Comparison of ENCODE assay signal across 8 cellular contexts in genomic region chr18:3449702-3450357, GRCh38. TPM values are rescaled to one million over a fixed set of nuclear protein-coding genes. Genes with fewer than 3 reads are reported as not detected.
DNase-seq lines count a peak whose midpoint lies in the region; ATAC-seq, FAIRE-seq and TF ChIP-seq lines count a peak whose summit lies in the region.

Gene TGIF1, plus strand, starts transcription at chr18:3450172. Its CDS starts 318 bp downstream, at chr18:3450490.

- no peak within 1 kb of the TSS; the same call in 1 of the 2 replicates for H2BK12ac ChIP-seq in H1 (ENCODE audit: low read depth, low read length)

- H3K18ac ChIP-seq in H1 (ENCODE audit: extremely low read depth, low read length) = peak within 1 kb of the TSS; percentile 96

- peak within 1 kb of the TSS; percentile 93 for H3K27ac Mint-ChIP-seq in activated CD8-positive, alpha-beta T cell treated with anti-CD3 and anti-CD28 coated beads, Interleukin-2, amount 10 ng/mL, durations not matched to agents 7 days and 5 days

- 1% methylated on average over 17 of the region's 60 CpGs; no CpG with 5 or more reads in 1 of the 2 experiments for WGBS in H1 (ENCODE audit: extremely low coverage in 1 of 2, insufficient coverage in 1 of 2, insufficient read length in 1 of 2, insufficient replicate concordance in 2 of 2, low coverage in 1 of 2, low lambda C conversion rate in 2 of 2, missing lambda C conversion rate in 1 of 2), 2 experiments

- H4K20me1 ChIP-seq in H1 (replicated peaks in 1 of 2; ENCODE audit: control insufficient read depth in 1 of 2, insufficient read depth in 2 of 2, low read length in 2 of 2) = peaks cover 2 to 4% of the 10 kb centered on the region in 2 experiments

- no peak within 1 kb of the TSS for H2BK120ac ChIP-seq in H1 (replicated peaks; ENCODE audit: low read depth, low read length)

- no peak within 1 kb of the TSS for H2AK5ac ChIP-seq in H1 (ENCODE audit: low read depth, low read length)

- ATAC-seq in GM19395 (IDR thresholded peaks at IDR 0.05; ENCODE audit: unreplicated experiment) = peak; percentile 14
- peak; percentile 5 for ATAC-seq in activated CD8-positive, alpha-beta T cell treated with anti-CD3 and anti-CD28 coated beads, Interleukin-2, amount 10 ng/mL, durations not matched to agents 7 days and 5 days
- no peak for ATAC-seq in GM21360 (IDR thresholded peaks at IDR 0.05; ENCODE audit: unreplicated experiment)

- H2BK20ac ChIP-seq in H1 (ENCODE audit: low read length) = no peak within 1 kb of the TSS

- H3K4me1 Mint-ChIP-seq in activated CD8-positive, alpha-beta T cell treated with anti-CD3 and anti-CD28 coated beads, Interleukin-2, amount 10 ng/mL, durations not matched to agents 7 days and 5 days (ENCODE audit: low read depth) = peaks cover 37% of the 10 kb centered on the region

- peak within 1 kb of the TSS; percentile 29 for H4K91ac ChIP-seq in H1 (replicated peaks; ENCODE audit: insufficient read length, low read length)

- no peaks in the 10 kb centered on the region for H3K9me3 ChIP-seq in H1 (ENCODE audit: insufficient read depth in 2 of 2, low read depth in 1 of 2, low read length in 1 of 2)

- H2BK5ac ChIP-seq in H1 (ENCODE audit: low read depth, low read length) = peak within 1 kb of the TSS; percentile 91

- no peaks in the 10 kb centered on the region for H3K27me3 ChIP-seq in H1 (replicated peaks in 1 of 4; ENCODE audit: control insufficient read depth in 3 of 4, extremely low read depth in 1 of 4, insufficient read depth in 3 of 4, low read length in 3 of 4)

- H3K4me1 ChIP-seq in H1 (replicated peaks in 1 of 4; ENCODE audit: control insufficient read depth in 3 of 4, insufficient read depth in 4 of 4, low read length in 3 of 4) = peaks cover 6 to 14% (median 10%) of the 10 kb centered on the region in 4 experiments; a peak in 6 of 7 replicates

- FAIRE-seq in H1 (lab: Jason Lieb, UNC) = no peak

- POLR2A ChIA-PET in activated CD8-positive, alpha-beta T cell treated with anti-CD3 and anti-CD28 coated beads, Interleukin-2, amount 10 ng/mL, durations not matched to agents 7 days and 5 days (lab: Charles Lee) = interaction anchor here (0.5 to 4.2 kb wide), 10 partner anchors 8 to 389 kb away, joined by 3 to 40 read pairs (median 11); partner anchors contain the start of genes MYL12A and MYL12B
- POLR2A ChIA-PET in H1 (lab: Charles Lee; ENCODE audit: partially characterized antibody) = interaction anchor here (1.0 to 3.2 kb wide), 3 partner anchors 12 to 153 kb away, joined by 6 to 15 read pairs (median 13); no protein-coding TSS in a partner anchor

- H3K4ac ChIP-seq in H1 (replicated peaks; ENCODE audit: insufficient read length, low read depth, low read length) = peak within 1 kb of the TSS; percentile 44

- no peak for TF ChIP-seq EP300 in H1 (IDR thresholded peaks at IDR 0.05; ENCODE audit: borderline replicate concordance in 1 of 2, low read depth in 2 of 2, low read length in 2 of 2)

- TF ChIP-seq POLR2A in H1 (IDR thresholded peaks at IDR 0.05; ENCODE audit: control extremely low read depth in 1 of 2, low read depth in 2 of 2, low read length in 2 of 2) = peak; percentile 15 to 61

- H2BK15ac ChIP-seq in H1 (ENCODE audit: low read length) = no peak within 1 kb of the TSS

- H3K4me3 Mint-ChIP-seq in activated CD8-positive, alpha-beta T cell treated with anti-CD3 and anti-CD28 coated beads, Interleukin-2, amount 10 ng/mL, durations not matched to agents 7 days and 5 days = peak within 1 kb of the TSS; percentile 95

- no peak within 1 kb of the TSS for H2AFZ ChIP-seq in H1 (ENCODE audit: low read length)

- H3K36me3 Mint-ChIP-seq in activated CD8-positive, alpha-beta T cell treated with anti-CD3 and anti-CD28 coated beads, Interleukin-2, amount 10 ng/mL, durations not matched to agents 7 days and 5 days (ENCODE audit: low read depth) = no peaks in the 10 kb centered on the region

- H3K9me3 Mint-ChIP-seq in activated CD8-positive, alpha-beta T cell treated with anti-CD3 and anti-CD28 coated beads, Interleukin-2, amount 10 ng/mL, durations not matched to agents 7 days and 5 days (ENCODE audit: insufficient read depth) = no peaks in the 10 kb centered on the region

- CTCF ChIA-PET in activated CD8-positive, alpha-beta T cell treated with anti-CD3 and anti-CD28 coated beads, Interleukin-2, amount 10 ng/mL, durations not matched to agents 7 days and 5 days (lab: Charles Lee) = interaction anchor here (0.7 to 1.2 kb wide), 2 partner anchors 136 to 152 kb away, joined by 3 read pairs; no protein-coding TSS in a partner anchor
- CTCF ChIA-PET in H1 (lab: Charles Lee; ENCODE audit: partially characterized antibody) = interaction anchor here (1.0 to 4.3 kb wide), 2 partner anchors 135 to 146 kb away, joined by 3 to 28 read pairs; no protein-coding TSS in a partner anchor

- peak within 1 kb of the TSS; percentile 84 for H4K8ac ChIP-seq in H1 (ENCODE audit: extremely low read depth, insufficient read depth, low read length)

- peak within 1 kb of the TSS; percentile 95 for H3K4me2 ChIP-seq in H1 (ENCODE audit: insufficient read depth in 1 of 2, low read depth in 2 of 2, low read length in 2 of 2)

- H3K36me3 ChIP-seq in H1 (ENCODE audit: control insufficient read depth in 2 of 4, insufficient read depth in 4 of 4, low read length in 3 of 4) = peaks cover 0 to 16% (median 2%) of the 10 kb centered on the region in 4 experiments; a peak in 2 of 8 replicates

- peak within 1 kb of the TSS; percentile 77 to 87 (median 84) for H3K9ac ChIP-seq in H1 (replicated peaks in 1 of 4; ENCODE audit: extremely low read depth in 1 of 4, low read depth in 3 of 4, low read length in 3 of 4)

- peak within 1 kb of the TSS; percentile 96 to 99 (median 98) for H3K4me3 ChIP-seq in H1 (ENCODE audit: extremely low read depth in 1 of 4, insufficient read depth in 2 of 4, low read depth in 3 of 4, low read length in 4 of 4)

- H4K5ac ChIP-seq in H1 (ENCODE audit: insufficient read length, low read depth, low read length) = peak within 1 kb of the TSS; percentile 78

- peak; percentile 70 for DNase-seq in A172 (ENCODE audit: low spot score)
- peak; percentile 90 for DNase-seq in NCI-H2196 treated with DMSO at 0.1 percent for 48 hours (lab: John Stamatoyannopoulos, UW; ENCODE audit: unreplicated experiment)
- DNase-seq in activated CD8-positive, alpha-beta T cell treated with anti-CD3 and anti-CD28 coated beads, Interleukin-2, amount 10 ng/mL, durations not matched to agents 7 days and 5 days = peak; percentile 45
- DNase-seq in H1 (ENCODE audit: low read depth in 1 of 2, low spot score in 2 of 2) = peak in 1 of 2 experiments; percentile 82
- DNase-seq in medulla oblongata (ENCODE audit: extremely low spot score) = peak; percentile 74
- peak; percentile 7 to 26 for DNase-seq in stimulated activated CD8-positive, alpha-beta memory T cell treated with anti-CD3 and anti-CD28 coated beads, Interleukin-15, amount 100 ng/mL, for 4 hours (ENCODE audit: low read depth in 2 of 2)

- H3K23ac ChIP-seq in H1 (ENCODE audit: insufficient read length) = no peak within 1 kb of the TSS

- peak within 1 kb of the TSS; percentile 21 for H3K14ac ChIP-seq in H1 (ENCODE audit: insufficient read length)

- peaks cover 33 to 62% of the 10 kb centered on the region in 2 experiments for H3K79me2 ChIP-seq in H1 (ENCODE audit: control insufficient read depth in 1 of 2, insufficient read depth in 2 of 2, low read length in 2 of 2)

- TF ChIP-seq CTCF in H1 (IDR thresholded peaks at IDR 0.05; ENCODE audit: control extremely low read depth in 1 of 3, insufficient read depth in 1 of 3, low read depth in 1 of 3, low read length in 3 of 3) = no peak

- TF ChIP-seq RAD21 in H1 (IDR thresholded peaks at IDR 0.05 in 1 of 2, conservative IDR thresholded peaks at IDR 0.05 in 1 of 2; ENCODE audit: low read depth in 2 of 2, low read length in 2 of 2) = no peak

- no peaks in the 10 kb centered on the region for H3K27me3 Mint-ChIP-seq in activated CD8-positive, alpha-beta T cell treated with anti-CD3 and anti-CD28 coated beads, Interleukin-2, amount 10 ng/mL, durations not matched to agents 7 days and 5 days (ENCODE audit: low read depth)

- H3K79me1 ChIP-seq in H1 (ENCODE audit: low read depth, low read length) = no peaks in the 10 kb centered on the region

- H3K56ac ChIP-seq in H1 (replicated peaks; ENCODE audit: insufficient read length, low read depth, low read length) = peak within 1 kb of the TSS; percentile 83

- H3K23me2 ChIP-seq in H1 (ENCODE audit: low read depth, low read length) = peaks cover 21% of the 10 kb centered on the region

- H3K27ac ChIP-seq in H1 (ENCODE audit: low read depth, low read length) = peak within 1 kb of the TSS; percentile 72; the same call in 1 of the 2 replicates

TF ChIP-seq in H1, 55 proteins besides CTCF, POLR2A, EP300 and RAD21 (continues in another document):
- no peak for TF ChIP-seq EZH2 (IDR thresholded peaks at IDR 0.05; ENCODE audit: low read depth, low read length, severe bottlenecking)
- TF ChIP-seq POLR2AphosphoS5 (IDR thresholded peaks at IDR 0.05; ENCODE audit: low read depth, low read length) = 0 out of 2 replicates have a peak, but pooled peaks have one; percentile 58
- peak; percentile 40; the same call in 1 of the 2 replicates for TF ChIP-seq CREB1 (IDR thresholded peaks at IDR 0.05)
- TF ChIP-seq GABPA (IDR thresholded peaks at IDR 0.05; ENCODE audit: borderline replicate concordance, insufficient read depth, low read length) = 0 out of 2 replicates have a peak, but pooled peaks have one; percentile 5
- peak; percentile 18 for TF ChIP-seq SAP30 (IDR thresholded peaks at IDR 0.05; ENCODE audit: insufficient read depth, insufficient replicate concordance, low read length)
- 0 out of 4 replicates have a peak, but pooled peaks of 1 of the 2 experiments have one; percentile 48 for TF ChIP-seq HDAC2 (IDR thresholded peaks at IDR 0.05; ENCODE audit: borderline replicate concordance in 1 of 2, low read depth in 2 of 2, low read length in 2 of 2)
- peak; percentile 27 for TF ChIP-seq MAX (IDR thresholded peaks at IDR 0.05)
- TF ChIP-seq TBP (IDR thresholded peaks at IDR 0.05; ENCODE audit: low read depth, low read length) = peak; percentile 65; the same call in 1 of the 2 replicates

RNA-seq across cellular contexts. Expression of gene TGIF1, which starts in this region (rescaled TPM):
- 101 and 103 TPM in 2 replicates for total RNA-seq in A172 (2014; rRNA removed; shearing (Covaris generic))
- total RNA-seq in activated CD8-positive, alpha-beta T cell treated with anti-CD3 and anti-CD28 coated beads, Interleukin-2, amount 10 ng/mL, durations not matched to agents 7 days and 5 days = 1 to 10 TPM; 8.2 to 8.7 TPM
- total RNA-seq in H1 (2021; fragmentation: NEBNext Ultra II Directional; extraction: Animal tissue kit (Norgen Biotek cat#: 25700)) = 259 and 262 TPM in 2 replicates
- polyA plus RNA-seq in H1 (2011; rRNA removed) = 256 and 288 TPM in 2 replicates
- polyA plus RNA-seq in H1 (2011; cell fraction: cytosol; rRNA removed) = 274 TPM
- 280 TPM for polyA plus RNA-seq in H1 (2011; cell fraction: nucleus; rRNA removed)
- polyA plus RNA-seq in H1 (2012, experiment 1 of 2) = 212 to 243 TPM (median 229 TPM) in 4 replicates
- polyA plus RNA-seq in H1 (2012, experiment 2 of 2) = 150 TPM
- polyA plus RNA-seq in H1 (2013, experiment 1 of 2) = 190 TPM
- polyA plus RNA-seq in H1 (2013, experiment 2 of 2) = 187 TPM
- 288 and 445 TPM in 2 replicates for polyA minus RNA-seq in H1 (2011; rRNA and poly(A)+ RNA removed)
- 110 TPM for polyA minus RNA-seq in H1 (2011; cell fraction: cytosol; rRNA and poly(A)+ RNA removed)
- polyA minus RNA-seq in H1 (2011; cell fraction: nucleus; rRNA and poly(A)+ RNA removed) = 155 TPM

Comparison
In these comparisons a context has a peak if more than half of its experiments do, and no peak if none do; other contexts are left out.
1. RNA of gene TGIF1 (total RNA-seq): 259 to 262 TPM in H1 and 101 to 103 TPM in A172; 8.2 to 8.7 TPM in activated CD8-positive, alpha-beta T cell treated with anti-CD3 and anti-CD28 coated beads, Interleukin-2, amount 10 ng/mL, durations not matched to agents 7 days and 5 days; every median in the first group is over 10 times any median in the second.